In the genomic region with DNA sequence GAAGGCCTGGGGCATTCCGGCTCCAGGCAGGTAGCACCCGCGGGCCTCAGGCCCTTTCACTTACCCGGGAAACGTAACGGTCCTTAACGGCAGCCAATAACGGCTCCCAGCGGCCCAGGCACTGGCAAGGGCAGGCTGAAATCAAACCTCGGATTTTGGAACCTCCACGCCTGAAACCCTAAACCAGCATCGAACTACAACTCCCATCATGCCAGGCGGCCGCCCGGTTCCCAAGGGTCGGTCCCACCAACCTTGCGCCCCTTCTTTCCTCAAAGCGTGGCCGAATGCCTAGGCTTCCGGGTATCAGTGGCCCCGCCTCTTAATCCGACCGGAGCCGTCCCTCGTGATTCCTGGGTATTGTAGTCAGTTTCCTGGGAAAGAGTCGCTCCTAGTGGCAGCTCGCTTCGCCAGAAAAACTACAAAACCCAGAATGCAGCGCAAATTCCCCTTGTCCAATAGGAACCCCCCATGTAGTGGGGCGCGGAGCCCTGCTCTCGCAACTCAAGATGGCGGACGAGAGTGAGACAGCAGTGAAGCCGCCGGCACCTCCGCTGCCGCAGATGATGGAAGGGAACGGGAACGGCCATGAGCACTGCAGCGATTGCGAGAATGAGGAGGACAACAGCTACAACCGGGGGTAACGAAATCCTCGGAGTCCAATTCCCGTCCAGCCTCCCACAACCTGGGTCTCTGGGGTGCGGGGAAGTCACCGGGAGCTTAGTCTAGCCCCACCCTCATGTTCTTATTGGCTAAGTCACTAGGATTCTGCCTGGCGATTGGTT, we compare ENCODE assay signal across 8 cellular contexts. TPM values are rescaled to one million over a fixed set of nuclear protein-coding genes. Genes with fewer than 3 reads are reported as not detected.
DNase-seq lines count a peak whose midpoint lies in the region; ATAC-seq and TF ChIP-seq lines count a peak whose summit lies in the region.

A gene (plus strand): TSS at position 494 of the 782 bp plus-strand sequence. CDS start 13 bp downstream, at position 507.

- H3K9me3 ChIP-seq in OCI-LY3 (ENCODE audit: insufficient read depth, low read length): no peaks in the 10 kb centered on the region

- H3K9me3 Mint-ChIP-seq in endothelial cell (ENCODE audit: unreplicated experiment) (no peaks in the 10 kb centered on the region), mesothelial cell of epicardium (no peaks in the 10 kb centered on the region)

- H3K4me1 Mint-ChIP-seq in endothelial cell (ENCODE audit: unreplicated experiment) (peaks cover 18% of the 10 kb centered on the region), mesothelial cell of epicardium (peaks cover 33% of the 10 kb centered on the region)

- H3K36me3 ChIP-seq in OCI-LY3 (replicated peaks; ENCODE audit: low read depth, low read length): peaks cover 21% of the 10 kb centered on the region

- H3K4me1 ChIP-seq in OCI-LY3 (ENCODE audit: low read length): peaks cover 23% of the 10 kb centered on the region

- peak within 1 kb of the TSS; percentile 92 for H3K9ac ChIP-seq in OCI-LY3 (ENCODE audit: low read length)

- DNase-seq in D341Med (ENCODE audit: low spot score): peak; percentile 96
- peak; percentile 94 for DNase-seq in HuH-7 (ENCODE audit: low spot score)
- peak; percentile 95 for DNase-seq in activated CD8-positive, alpha-beta memory T cell treated with anti-CD3 and anti-CD28 coated beads, Interleukin-2, amount 50 U/mL, for 48 hours
- peak; percentile 93 for DNase-seq in endothelial cell (ENCODE audit: low spot score)
- peak; percentile 93 for DNase-seq in mesothelial cell of epicardium (ENCODE audit: low spot score in 2 of 2, unreplicated experiment in 2 of 2)
- peak; percentile 92 to 96 for DNase-seq in stimulated activated CD8-positive, alpha-beta memory T cell treated with anti-CD3 and anti-CD28 coated beads, Interleukin-15, amount 100 ng/mL, for 48 hours (ENCODE audit: low read depth in 2 of 2)

- peak within 1 kb of the TSS; percentile 44; the same call in 1 of the 2 replicates for H2AFZ ChIP-seq in OCI-LY3 (ENCODE audit: low read depth, low read length)

- no peak for TF ChIP-seq CTCF in OCI-LY3 (IDR thresholded peaks at IDR 0.05; ENCODE audit: low read depth, low read length)
- TF ChIP-seq CTCF in endothelial cell (IDR thresholded peaks at IDR 0.05; ENCODE audit: unreplicated experiment): no peak
- TF ChIP-seq CTCF in mesothelial cell of epicardium (IDR thresholded peaks at IDR 0.05; ENCODE audit: unreplicated experiment): no peak

- H3K27ac Mint-ChIP-seq in endothelial cell (ENCODE audit: unreplicated experiment) (peak within 1 kb of the TSS; percentile 100), mesothelial cell of epicardium (peak within 1 kb of the TSS; percentile 100)

- peak within 1 kb of the TSS; percentile 100 for H3K4me3 Mint-ChIP-seq in endothelial cell (ENCODE audit: unreplicated experiment)
- H3K4me3 Mint-ChIP-seq in mesothelial cell of epicardium: peak within 1 kb of the TSS; percentile 100

- H3K4me2 ChIP-seq in OCI-LY3 (ENCODE audit: low read length): peak within 1 kb of the TSS; percentile 84

- peak within 1 kb of the TSS; percentile 86 for H3K27ac ChIP-seq in OCI-LY3 (ENCODE audit: low read length)

- ATAC-seq in GM21515 (IDR thresholded peaks at IDR 0.05; ENCODE audit: unreplicated experiment): peak; percentile 79

- H3K27me3 Mint-ChIP-seq in endothelial cell (ENCODE audit: unreplicated experiment) (peaks cover 2% of the 10 kb centered on the region), mesothelial cell of epicardium (ENCODE audit: low read depth) (no peaks in the 10 kb centered on the region)

- peak within 1 kb of the TSS; percentile 82 for H3K4me3 ChIP-seq in OCI-LY3 (ENCODE audit: low read length)

- H3K27me3 ChIP-seq in OCI-LY3 (ENCODE audit: low read depth, low read length): no peaks in the 10 kb centered on the region

- H3K36me3 Mint-ChIP-seq in endothelial cell (ENCODE audit: low read depth, unreplicated experiment): no peaks in the 10 kb centered on the region
- H3K36me3 Mint-ChIP-seq in mesothelial cell of epicardium: peaks cover 3% of the 10 kb centered on the region

- H4K20me1 ChIP-seq in OCI-LY3 (ENCODE audit: insufficient read depth, low read length): 0 out of 2 replicates have a peak, but pooled peaks cover 2% of the 10 kb centered on the region

- peaks cover 69% of the 10 kb centered on the region for H3K79me2 ChIP-seq in OCI-LY3 (ENCODE audit: low read length)

RNA-seq across cellular contexts. Expression of the gene that starts here (rescaled TPM):
- 85.8 TPM for total RNA-seq in endothelial cell (ENCODE audit: unreplicated experiment)
- total RNA-seq in mesothelial cell of epicardium: 80.6 to 86.1 TPM (median 80.9 TPM) in 3 replicates

Comparison
In these comparisons a context has a peak if more than half of its experiments do, and no peak if none do; other contexts are left out.
1. Peak in every context shown above with its lines: DNase-seq, ATAC-seq, H3K4me3 ChIP-seq and H3K27ac ChIP-seq.